ENCODE assay signal across 21 cellular contexts in the genomic region with DNA sequence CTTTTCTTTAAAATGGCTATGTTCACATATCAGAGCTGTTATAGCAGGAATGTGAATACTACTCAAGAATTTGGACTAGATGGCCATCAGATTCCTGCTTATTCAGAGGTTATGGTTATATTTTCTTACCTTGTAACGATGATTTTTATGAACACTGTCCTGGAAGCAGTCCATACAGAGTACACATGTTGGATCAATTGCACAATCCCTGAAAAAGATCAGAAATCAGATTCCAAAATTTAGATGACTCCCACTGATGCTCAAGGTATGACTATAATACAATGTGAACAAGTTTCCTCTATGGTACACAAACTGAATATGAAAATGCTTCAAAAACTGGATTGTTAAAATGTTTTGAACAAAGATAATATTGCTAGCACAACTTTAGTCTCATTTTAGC. TPM values are rescaled to one million over a fixed set of nuclear protein-coding genes. Genes with fewer than 3 reads are reported as not detected.
DNase-seq lines count a peak whose midpoint lies in the region; ATAC-seq, FAIRE-seq and TF ChIP-seq lines count a peak whose summit lies in the region.
"Had no signal": no experiment of that assay in that cellular context is flagged by ENCODE, and none has a peak within 500 bp of the region (broad histone marks: within the 10 kb centered on the region; RNA-seq: fewer than 3 reads in every experiment).

No MANE protein-coding gene starts in this region.

- peak overlapping the region; percentile 38 for H3K27ac Mint-ChIP-seq in stimulated activated naive B cell treated with anti-CD40 and anti-IgM and Interleukin-4, amounts not matched to agents 10 μg/mL and 1 μg/mL and 100 μg/mL, for 72 hours
- H3K27ac Mint-ChIP-seq: HFFc6 had no signal

- H3K27ac ChIP-seq in HepG2 (ENCODE audit: extremely low read length, insufficient read depth, low read length) (no peak overlapping the region), right lobe of liver (no peak overlapping the region), K562 (ENCODE audit: extremely low read depth, low read depth, low read length) (no peak overlapping the region), parathyroid adenoma (no peak overlapping the region), left ventricle myocardium inferior (replicated peaks) (no peak overlapping the region)

- H3K4me3 ChIP-seq in HepG2 (replicated peaks in 1 of 3; ENCODE audit: insufficient read depth in 1 of 3, low read depth in 2 of 3, low read length in 3 of 3) (no peak overlapping the region), right lobe of liver (no peak overlapping the region), K562 (no peak overlapping the region), parathyroid adenoma (ENCODE audit: low read depth, low read length) (no peak overlapping the region), left ventricle myocardium inferior (no peak overlapping the region)
- H3K4me3 ChIP-seq: HAP-1 had no signal

- H3K9ac ChIP-seq in HepG2 (ENCODE audit: insufficient read depth, low read depth, low read length) (no peak overlapping the region), K562 (ENCODE audit: insufficient read depth in 1 of 2, low read depth in 2 of 2, low read length in 2 of 2) (no peak overlapping the region), parathyroid adenoma (no peak overlapping the region)

- no TSS peak for BruUV-seq in HepG2 (replicated peaks; lab: Mats Ljungman, UMichigan)
- no TSS peak for BruUV-seq in K562 (replicated peaks; lab: Mats Ljungman, UMichigan)

- no peaks in the 10 kb centered on the region for H3K27me3 Mint-ChIP-seq in stimulated activated naive B cell treated with anti-CD40 and anti-IgM and Interleukin-4, amounts not matched to agents 10 μg/mL and 1 μg/mL and 100 μg/mL, for 72 hours
- H3K27me3 Mint-ChIP-seq: CD4-positive, alpha-beta memory T cell had no signal

- no peak overlapping the region for H3K4me2 ChIP-seq in HepG2 (ENCODE audit: low read depth, low read length)
- H3K4me2 ChIP-seq in K562 (ENCODE audit: insufficient read depth, low read length) = no peak overlapping the region
- H3K4me2 ChIP-seq in parathyroid adenoma (ENCODE audit: low read length) = peak overlapping the region; percentile 12

- H3K36me3 ChIP-seq in HepG2 (replicated peaks in 1 of 2; ENCODE audit: control insufficient read depth in 1 of 2, insufficient read depth in 2 of 2, low read length in 2 of 2) = peaks cover 1 to 44% of the 10 kb centered on the region in 2 experiments
- peaks cover 0 to 9% (median 0%) of the 10 kb centered on the region in 4 donors for H3K36me3 ChIP-seq in right lobe of liver
- peaks cover 77% of the 10 kb centered on the region for H3K36me3 ChIP-seq in K562 (ENCODE audit: control insufficient read depth, insufficient read depth, low read length)
- H3K36me3 ChIP-seq in parathyroid adenoma (ENCODE audit: control insufficient read depth, insufficient read depth, low read length) = no peaks in the 10 kb centered on the region
- H3K36me3 ChIP-seq in left ventricle myocardium inferior = peaks cover 60% of the 10 kb centered on the region

- H3K4me1 Mint-ChIP-seq in stimulated activated naive B cell treated with anti-CD40 and anti-IgM and Interleukin-4, amounts not matched to agents 10 μg/mL and 1 μg/mL and 100 μg/mL, for 72 hours = peaks cover 8 to 20% of the 10 kb centered on the region in 2 donors

- 96% methylated on average over 1 of the region's 1 CpG for WGBS in HepG2 (ENCODE audit: low lambda C conversion rate)
- WGBS in right lobe of liver (ENCODE audit: insufficient coverage, low coverage, low lambda C conversion rate, missing lambda C conversion rate) = 48% methylated on average over 1 of the region's 1 CpG
- 100% methylated on average over 1 of the region's 1 CpG for WGBS in K562 (ENCODE audit: insufficient coverage, low coverage, missing lambda C conversion rate)

- ATAC-seq in HepG2 (no peak), right lobe of liver (no peak), K562 (no peak), GM18870 (IDR thresholded peaks at IDR 0.05; ENCODE audit: unreplicated experiment) (no peak)
- no peak for ATAC-seq in stimulated activated naive B cell treated with anti-CD40 and anti-IgM and Interleukin-4, amounts not matched to agents 10 μg/mL and 1 μg/mL and 100 μg/mL, for 72 hours (replicated peaks)

- CTCF ChIA-PET in HepG2 (lab: Yijun Ruan, JAX; ENCODE audit: low intra/inter-chr PET ratio, low total read pairs) (no interaction called here), K562 (lab: Yijun Ruan, JAX; ENCODE audit: low intra/inter-chr PET ratio) (no interaction called here)

- TF ChIP-seq POLR2A in HepG2 (IDR thresholded peaks at IDR 0.05; ENCODE audit: insufficient read depth in 1 of 2, low read depth in 2 of 2, low read length in 2 of 2) (no peak), right lobe of liver (IDR thresholded peaks at IDR 0.05) (no peak), K562 (conservative IDR thresholded peaks at IDR 0.05) (no peak)

- no peaks in the 10 kb centered on the region for H3K27me3 ChIP-seq in HepG2 (ENCODE audit: control insufficient read depth in 1 of 2, insufficient read depth in 2 of 2, low read length in 2 of 2)
- no peaks in the 10 kb centered on the region for H3K27me3 ChIP-seq in right lobe of liver
- H3K27me3 ChIP-seq in K562 (ENCODE audit: control insufficient read depth in 2 of 2, insufficient read depth in 2 of 2, low read length in 2 of 2) = no peaks in the 10 kb centered on the region
- H3K27me3 ChIP-seq in parathyroid adenoma (ENCODE audit: control insufficient read depth, insufficient read depth, low read length) = no peaks in the 10 kb centered on the region
- no peaks in the 10 kb centered on the region for H3K27me3 ChIP-seq in left ventricle myocardium inferior (ENCODE audit: low read depth)

- no peak for TF ChIP-seq RAD21 in HepG2 (CRISPR knock-in tag; IDR thresholded peaks at IDR 0.05)
- TF ChIP-seq RAD21 in K562 (CRISPR knock-in tag; conservative IDR thresholded peaks at IDR 0.05 in 1 of 2, IDR thresholded peaks at IDR 0.05 in 1 of 2) = no peak

- peaks cover 8% of the 10 kb centered on the region; the same call in 1 of the 2 replicates for H3K4me1 ChIP-seq in HepG2 (ENCODE audit: insufficient read depth, low read length)
- peaks cover 0 to 6% (median 2%) of the 10 kb centered on the region in 4 donors for H3K4me1 ChIP-seq in right lobe of liver
- no peaks in the 10 kb centered on the region for H3K4me1 ChIP-seq in K562 (replicated peaks in 1 of 2; ENCODE audit: control insufficient read depth in 2 of 2, insufficient read depth in 2 of 2, low read length in 2 of 2)
- H3K4me1 ChIP-seq in parathyroid adenoma = peaks cover 8% of the 10 kb centered on the region
- H3K4me1 ChIP-seq in left ventricle myocardium inferior = peaks cover 22% of the 10 kb centered on the region

- intact Hi-C loops in HepG2 (cut with micrococcal nuclease; ENCODE audit: unreplicated experiment) = no loop called here
- intact Hi-C loops in right lobe of liver (cut with DNase I) = loop anchor here in 1 of 2 donors (5.0 kb wide), 1 partner anchor 40 kb away; no protein-coding TSS in a partner anchor
- intact Hi-C loops in K562 (cut with micrococcal nuclease) = no loop called here
- intact Hi-C loops in left ventricle myocardium inferior (cut with micrococcal nuclease) = no loop called here

- no peaks in the 10 kb centered on the region for H3K9me1 ChIP-seq in K562 (ENCODE audit: control insufficient read depth, insufficient read depth, low read length)

- DNase-seq in HepG2 (ENCODE audit: low spot score) (no peak), right lobe of liver (no peak), K562 (ENCODE audit: extremely low read depth in 1 of 4, low spot score in 3 of 4) (no peak), left ventricle myocardium inferior (no peak)
- DNase-seq in stimulated activated naive B cell treated with anti-CD40 and anti-IgM and Interleukin-4, amounts not matched to agents 10 μg/mL and 1 μg/mL and 100 μg/mL, for 72 hours = no peak
- DNase-seq in activated CD4-positive, alpha-beta T cell treated with anti-CD3 and anti-CD28 coated beads for 1 hour = no peak
- DNase-seq: C1 segment of cervical spinal cord; Calu3; CD4-positive, alpha-beta memory T cell; COR-L47; DMS53; DMS79 treated with DMSO at 0.1 percent for 48 hours; GF-D8; GOT3; HFFc6 had no signal

- FAIRE-seq in HepG2 (lab: Jason Lieb, UNC) (no peak), K562 (lab: Jason Lieb, UNC) (no peak)
- FAIRE-seq: GM12891, GM18507, H54 had no signal

- POLR2A ChIA-PET in HepG2 (lab: Yijun Ruan, JAX) (no interaction called here), K562 (lab: Yijun Ruan, JAX) (no interaction called here)

- H4K20me1 ChIP-seq in HepG2 (ENCODE audit: insufficient read depth, low read length) (no peaks in the 10 kb centered on the region), K562 (replicated peaks; ENCODE audit: control insufficient read depth, insufficient read depth, low read length) (no peaks in the 10 kb centered on the region)

- in situ Hi-C loops in HepG2 (cut with HindIII; ENCODE audit: extremely low pct_ligation_motif_present, low pct_unique_long_range_greater_than_20kb) (no loop called here), K562 (cut with MboI) (no loop called here)

- no peak for TF ChIP-seq CTCF in HepG2 (CRISPR knock-in tag; IDR thresholded peaks at IDR 0.05)
- TF ChIP-seq CTCF in right lobe of liver (IDR thresholded peaks at IDR 0.05) = no peak
- TF ChIP-seq CTCF in K562 (IDR thresholded peaks at IDR 0.05 in 2 of 3, conservative IDR thresholded peaks at IDR 0.05 in 1 of 3; ENCODE audit: insufficient read depth in 2 of 3, low read depth in 1 of 3, low read length in 3 of 3) = no peak
- TF ChIP-seq CTCF in parathyroid adenoma (IDR thresholded peaks at IDR 0.05) = no peak
- no peak for TF ChIP-seq CTCF in left ventricle myocardium inferior (IDR thresholded peaks at IDR 0.05; ENCODE audit: borderline replicate concordance)

- no peak overlapping the region for H2AFZ ChIP-seq in HepG2 (ENCODE audit: low read length)
- H2AFZ ChIP-seq in K562 (ENCODE audit: low read depth, low read length) = no peak overlapping the region
- H2AFZ ChIP-seq in parathyroid adenoma = no peak overlapping the region

- peaks cover 25 to 33% of the 10 kb centered on the region in 2 donors for H3K36me3 Mint-ChIP-seq in stimulated activated naive B cell treated with anti-CD40 and anti-IgM and Interleukin-4, amounts not matched to agents 10 μg/mL and 1 μg/mL and 100 μg/mL, for 72 hours

- H3K4me3 Mint-ChIP-seq in stimulated activated naive B cell treated with anti-CD40 and anti-IgM and Interleukin-4, amounts not matched to agents 10 μg/mL and 1 μg/mL and 100 μg/mL, for 72 hours = no peak overlapping the region
- H3K4me3 Mint-ChIP-seq: CD4-positive, alpha-beta memory T cell; HFFc6 had no signal

- no peaks in the 10 kb centered on the region for H3K9me3 ChIP-seq in HepG2 (ENCODE audit: low read length)
- no peaks in the 10 kb centered on the region for H3K9me3 ChIP-seq in right lobe of liver
- H3K9me3 ChIP-seq in K562 (replicated peaks; ENCODE audit: control insufficient read depth, insufficient read depth, low read depth, low read length) = no peaks in the 10 kb centered on the region
- no peaks in the 10 kb centered on the region for H3K9me3 ChIP-seq in parathyroid adenoma (ENCODE audit: control insufficient read depth, low read length)
- H3K9me3 ChIP-seq in left ventricle myocardium inferior (replicated peaks) = no peaks in the 10 kb centered on the region
- H3K9me3 ChIP-seq: HAP-1 had no signal

- H3K9me3 Mint-ChIP-seq in stimulated activated naive B cell treated with anti-CD40 and anti-IgM and Interleukin-4, amounts not matched to agents 10 μg/mL and 1 μg/mL and 100 μg/mL, for 72 hours = no peaks in the 10 kb centered on the region
- H3K9me3 Mint-ChIP-seq: CD4-positive, alpha-beta memory T cell; HFFc6 had no signal

- H3K79me2 ChIP-seq in HepG2 (ENCODE audit: insufficient read depth, low read length) (peaks cover 2% of the 10 kb centered on the region), K562 (ENCODE audit: control insufficient read depth, insufficient read depth, low read length) (peaks cover 20% of the 10 kb centered on the region; the same call in 2 of the 3 replicates), parathyroid adenoma (no peaks in the 10 kb centered on the region)

- TF ChIP-seq EP300 in HepG2 (IDR thresholded peaks at IDR 0.05; ENCODE audit: low read depth in 2 of 2, low read length in 2 of 2) (no peak), HepG2 (CRISPR knock-in tag; IDR thresholded peaks at IDR 0.05; ENCODE audit: borderline replicate concordance) (no peak), K562 (IDR thresholded peaks at IDR 0.05; ENCODE audit: low read length) (no peak)

RNA-seq across cellular contexts. Expression of gene UBR1, which starts 23.3 kb away (rescaled TPM):
- total RNA-seq in HepG2 (2016; rRNA removed; fragmentation: Illumina TruSeq; extraction: Trizol) (18.0 and 21.7 TPM in 2 replicates), right lobe of liver (10 to 100 TPM in 3 of 6 experiments, 1 to 10 TPM in 3; 8.8 to 15.6 (median 10.6) TPM), K562 (2014; rRNA removed) (15.3 and 20.9 TPM in 2 replicates), K562 (2014; rRNA removed; fragmentation: Illumina TruSeq; extraction: Trizol) (30.7 and 32.8 TPM in 2 replicates), K562 (2015; rRNA removed; fragmentation: Illumina TruSeq; extraction: Trizol) (23.6 and 28.6 TPM in 2 replicates), K562 (2021) (21.2 and 24.0 TPM in 2 replicates), left ventricle myocardium inferior (24.2 TPM)
- 9.3 and 9.4 TPM in 2 replicates for total RNA-seq in HepG2 (2016; cell fraction: cytosol; rRNA removed; fragmentation: Illumina TruSeq; extraction: Trizol; ENCODE audit: low read depth)
- 17.5 and 18.2 TPM in 2 replicates for total RNA-seq in HepG2 (2016; cell fraction: insoluble cytoplasmic fraction; rRNA removed; fragmentation: Illumina TruSeq; extraction: Trizol)
- 4.4 and 5.0 TPM in 2 replicates for total RNA-seq in HepG2 (2016; cell fraction: membrane; rRNA removed; fragmentation: Illumina TruSeq; extraction: Trizol)
- total RNA-seq in HepG2 (2016; cell fraction: nucleus; rRNA removed; fragmentation: Illumina TruSeq; extraction: Trizol) = 32.7 and 33.5 TPM in 2 replicates
- polyA plus RNA-seq in HepG2 (2011; rRNA removed) (6.4 and 7.2 TPM in 2 replicates), K562 (2011; rRNA removed) (10.6 and 15.7 TPM in 2 replicates), K562 (2014; fragmentation: Illumina TruSeq; extraction: Trizol) (10.8 and 14.2 TPM in 2 replicates), K562 (2014; fragmentation: Nextera tagmentation; extraction: Ambion mirVana) (1 to 10 TPM; 5.8 to 7.1 TPM), K562 (2014; rRNA removed) (10.8 and 11.6 TPM in 2 replicates)
- polyA plus RNA-seq in HepG2 (2011; cell fraction: cytosol; rRNA removed) = 2.6 and 4.7 TPM in 2 replicates
- 7.8 and 8.8 TPM in 2 replicates for polyA plus RNA-seq in HepG2 (2011; cell fraction: nucleus; rRNA removed)
- 9.7 and 11.8 TPM in 2 replicates for polyA plus RNA-seq in HepG2 (2012)
- polyA plus RNA-seq in HepG2 (2016; cell fraction: cytosol; fragmentation: Illumina TruSeq; extraction: Trizol; ENCODE audit: low read depth) = 0.95 and 1.2 TPM in 2 replicates
- polyA plus RNA-seq in HepG2 (2016; cell fraction: insoluble cytoplasmic fraction; fragmentation: Illumina TruSeq; extraction: Trizol; ENCODE audit: low read depth) = 6.2 and 7.4 TPM in 2 replicates
- polyA plus RNA-seq in HepG2 (2016; cell fraction: membrane; fragmentation: Illumina TruSeq; extraction: Trizol; ENCODE audit: low read depth) = 0.58 and 1.1 TPM in 2 replicates
- 11.8 and 15.4 TPM in 2 replicates for polyA plus RNA-seq in HepG2 (2016; cell fraction: nucleus; fragmentation: Illumina TruSeq; extraction: Trizol; ENCODE audit: insufficient read depth, low read depth)
- polyA minus RNA-seq in HepG2 (2011; rRNA and poly(A)+ RNA removed; ENCODE audit: low replicate concordance) = 14.1 and 20.9 TPM in 2 replicates
- 11.9 and 12.7 TPM in 2 replicates for polyA minus RNA-seq in HepG2 (2011; cell fraction: cytosol; rRNA and poly(A)+ RNA removed)
- polyA minus RNA-seq in HepG2 (2011; cell fraction: nucleus; rRNA and poly(A)+ RNA removed) = 68.1 and 101 TPM in 2 replicates
- 44.9 and 175 TPM in 2 replicates for total RNA-seq in K562 (2011; cell fraction: chromatin; rRNA removed; ENCODE audit: low replicate concordance)
- total RNA-seq in K562 (2011; cell fraction: nucleolus; rRNA removed) = 23.3 and 24.9 TPM in 2 replicates
- 47.1 and 58.6 TPM in 2 replicates for total RNA-seq in K562 (2011; cell fraction: nucleoplasm; rRNA removed)
- 2.7 and 4.1 TPM in 2 replicates for polyA plus RNA-seq in K562 (2011; cell fraction: cytosol; rRNA removed)
- 11.4 and 13.6 TPM in 2 replicates for polyA plus RNA-seq in K562 (2011; cell fraction: nucleus; rRNA removed)
- 7.8 and 9.5 TPM in 2 replicates for polyA plus RNA-seq in K562 (2012)
- polyA minus RNA-seq in K562 (2011; rRNA and poly(A)+ RNA removed) = 39.0 and 48.8 TPM in 2 replicates
- polyA minus RNA-seq in K562 (2011; cell fraction: cytosol; rRNA and poly(A)+ RNA removed) = 16.3 and 21.1 TPM in 2 replicates
- polyA minus RNA-seq in K562 (2011; cell fraction: nucleus; rRNA and poly(A)+ RNA removed) = 47.7 and 61.1 TPM in 2 replicates

RNA-seq across cellular contexts. Expression of gene TMEM62, which starts 50.9 kb away (rescaled TPM):
- total RNA-seq in HepG2 (2016; rRNA removed; fragmentation: Illumina TruSeq; extraction: Trizol) (13.8 and 20.9 TPM in 2 replicates), right lobe of liver (10 to 100 TPM in 3 of 6 experiments, 1 to 10 TPM in 3; 7.6 to 17.1 (median 9.6) TPM), K562 (2014; rRNA removed) (13.8 and 14.2 TPM in 2 replicates), K562 (2014; rRNA removed; fragmentation: Illumina TruSeq; extraction: Trizol) (15.7 and 19.8 TPM in 2 replicates), K562 (2015; rRNA removed; fragmentation: Illumina TruSeq; extraction: Trizol) (16.6 and 16.9 TPM in 2 replicates), K562 (2021) (10.6 and 11.9 TPM in 2 replicates), left ventricle myocardium inferior (12.2 TPM)
- 11.1 and 14.4 TPM in 2 replicates for total RNA-seq in HepG2 (2016; cell fraction: cytosol; rRNA removed; fragmentation: Illumina TruSeq; extraction: Trizol; ENCODE audit: low read depth)
- 11.8 and 20.8 TPM in 2 replicates for total RNA-seq in HepG2 (2016; cell fraction: insoluble cytoplasmic fraction; rRNA removed; fragmentation: Illumina TruSeq; extraction: Trizol)
- 18.6 and 19.3 TPM in 2 replicates for total RNA-seq in HepG2 (2016; cell fraction: membrane; rRNA removed; fragmentation: Illumina TruSeq; extraction: Trizol)
- total RNA-seq in HepG2 (2016; cell fraction: nucleus; rRNA removed; fragmentation: Illumina TruSeq; extraction: Trizol) = 29.9 and 33.1 TPM in 2 replicates
- polyA plus RNA-seq in HepG2 (2011; rRNA removed) (14.2 and 19.9 TPM in 2 replicates), K562 (2011; rRNA removed) (7.3 and 10.6 TPM in 2 replicates), K562 (2014; fragmentation: Illumina TruSeq; extraction: Trizol) (13.8 and 14.4 TPM in 2 replicates), K562 (2014; fragmentation: Nextera tagmentation; extraction: Ambion mirVana) (1 to 10 TPM; 4.4 to 6.6 TPM), K562 (2014; rRNA removed) (8.5 and 11.1 TPM in 2 replicates)
- 8.3 and 17.6 TPM in 2 replicates for polyA plus RNA-seq in HepG2 (2011; cell fraction: cytosol; rRNA removed)
- 18.9 and 27.0 TPM in 2 replicates for polyA plus RNA-seq in HepG2 (2011; cell fraction: nucleus; rRNA removed)
- polyA plus RNA-seq in HepG2 (2012) = 35.0 and 42.0 TPM in 2 replicates
- polyA plus RNA-seq in HepG2 (2016; cell fraction: cytosol; fragmentation: Illumina TruSeq; extraction: Trizol; ENCODE audit: low read depth) = 8.6 and 8.9 TPM in 2 replicates
- 9.6 and 10.8 TPM in 2 replicates for polyA plus RNA-seq in HepG2 (2016; cell fraction: insoluble cytoplasmic fraction; fragmentation: Illumina TruSeq; extraction: Trizol; ENCODE audit: low read depth)
- 14.0 and 15.4 TPM in 2 replicates for polyA plus RNA-seq in HepG2 (2016; cell fraction: membrane; fragmentation: Illumina TruSeq; extraction: Trizol; ENCODE audit: low read depth)
- polyA plus RNA-seq in HepG2 (2016; cell fraction: nucleus; fragmentation: Illumina TruSeq; extraction: Trizol; ENCODE audit: insufficient read depth, low read depth) = 26.7 and 27.5 TPM in 2 replicates
- 9.4 and 12.1 TPM in 2 replicates for polyA minus RNA-seq in HepG2 (2011; rRNA and poly(A)+ RNA removed; ENCODE audit: low replicate concordance)
- polyA minus RNA-seq in HepG2 (2011; cell fraction: cytosol; rRNA and poly(A)+ RNA removed) = 4.8 and 9.0 TPM in 2 replicates
- 50.1 and 63.3 TPM in 2 replicates for polyA minus RNA-seq in HepG2 (2011; cell fraction: nucleus; rRNA and poly(A)+ RNA removed)
- total RNA-seq in K562 (2011; cell fraction: chromatin; rRNA removed; ENCODE audit: low replicate concordance) = 31.6 and 73.3 TPM in 2 replicates
- total RNA-seq in K562 (2011; cell fraction: nucleolus; rRNA removed) = 19.7 and 20.0 TPM in 2 replicates
- 36.1 and 40.1 TPM in 2 replicates for total RNA-seq in K562 (2011; cell fraction: nucleoplasm; rRNA removed)
- 4.7 and 7.6 TPM in 2 replicates for polyA plus RNA-seq in K562 (2011; cell fraction: cytosol; rRNA removed)
- polyA plus RNA-seq in K562 (2011; cell fraction: nucleus; rRNA removed) = 9.2 and 11.6 TPM in 2 replicates
- 7.0 and 9.6 TPM in 2 replicates for polyA plus RNA-seq in K562 (2012)
- 12.9 and 17.0 TPM in 2 replicates for polyA minus RNA-seq in K562 (2011; rRNA and poly(A)+ RNA removed)
- polyA minus RNA-seq in K562 (2011; cell fraction: cytosol; rRNA and poly(A)+ RNA removed) = 3.0 and 3.4 TPM in 2 replicates
- 11.6 and 12.4 TPM in 2 replicates for polyA minus RNA-seq in K562 (2011; cell fraction: nucleus; rRNA and poly(A)+ RNA removed)

Comparison
In these comparisons a context has a peak if more than half of its experiments do, and no peak if none do; other contexts are left out.
1. Of the 241 proteins assayed by ChIP-seq in both HepG2 and K562: peak only in HepG2: none; only in K562: none; in both: CEBPB; in neither: 239; mixed calls (peak in some experiments, not most) for 1.